Comparison of ENCODE assay signal across 23 cellular contexts in genomic region chr3:57670543-57670942, GRCh38. TPM values are rescaled to one million over a fixed set of nuclear protein-coding genes. Genes with fewer than 3 reads are reported as not detected.
DNase-seq lines count a peak whose midpoint lies in the region; ATAC-seq and TF ChIP-seq lines count a peak whose summit lies in the region.
"Had no signal": no experiment of that assay in that cellular context is flagged by ENCODE, and none has a peak within 500 bp of the region (broad histone marks: within the 10 kb centered on the region; RNA-seq: fewer than 3 reads in every experiment).

No MANE protein-coding gene starts in this region.

- H3K36me3 Mint-ChIP-seq in activated T-cell treated with anti-CD3 and anti-CD28 coated beads, Interleukin-2, amount 50 U/mL, for 72 hours (ENCODE audit: insufficient read depth in 2 of 2) = peaks cover 0 to 3% of the 10 kb centered on the region in 2 donors
- H3K36me3 Mint-ChIP-seq in activated B cell treated with CpG ODN at 0.5 μM for 24 hours (ENCODE audit: low read depth) = peaks cover 32% of the 10 kb centered on the region
- peaks cover 7% of the 10 kb centered on the region for H3K36me3 Mint-ChIP-seq in memory B cell
- peaks cover 20% of the 10 kb centered on the region for H3K36me3 Mint-ChIP-seq in mesothelial cell of epicardium

- POLR2A ChIA-PET in activated B cell treated with CpG ODN at 0.5 μM for 24 hours (lab: Charles Lee) = interaction anchor here (1.2 to 2.5 kb wide), 4 partner anchors 22 to 115 kb away, joined by 5 to 24 read pairs (median 6); partner anchors contain the start of genes ARF4, DENND6A, PDE12 and SLMAP

- no peak for ATAC-seq in activated T-cell treated with anti-CD3 and anti-CD28 coated beads, Interleukin-2, amount 50 U/mL, for 72 hours (replicated peaks in 1 of 2)
- ATAC-seq in activated B cell treated with CpG ODN at 0.5 μM for 24 hours (ENCODE audit: low read depth) (no peak), memory B cell (ENCODE audit: low read depth) (no peak), foreskin keratinocyte (no peak)
- ATAC-seq: A549, psoas muscle had no signal

- H3K4me3 Mint-ChIP-seq in activated T-cell treated with anti-CD3 and anti-CD28 coated beads, Interleukin-2, amount 50 U/mL, for 72 hours = no peak overlapping the region
- H3K4me3 Mint-ChIP-seq in activated B cell treated with CpG ODN at 0.5 μM for 24 hours (no peak overlapping the region), memory B cell (no peak overlapping the region), mesothelial cell of epicardium (no peak overlapping the region)

- no peak for TF ChIP-seq CTCF in activated B cell treated with CpG ODN at 0.5 μM for 24 hours (IDR thresholded peaks at IDR 0.05)
- TF ChIP-seq CTCF in foreskin keratinocyte (conservative IDR thresholded peaks at IDR 0.05) = no peak
- no peak for TF ChIP-seq CTCF in mesothelial cell of epicardium (IDR thresholded peaks at IDR 0.05; ENCODE audit: unreplicated experiment)

- H3K4me1 Mint-ChIP-seq in activated T-cell treated with anti-CD3 and anti-CD28 coated beads, Interleukin-2, amount 50 U/mL, for 72 hours (ENCODE audit: low read depth) = peaks cover 18% of the 10 kb centered on the region
- peaks cover 45% of the 10 kb centered on the region for H3K4me1 Mint-ChIP-seq in activated B cell treated with CpG ODN at 0.5 μM for 24 hours
- H3K4me1 Mint-ChIP-seq in memory B cell = peaks cover 17% of the 10 kb centered on the region
- no peaks in the 10 kb centered on the region for H3K4me1 Mint-ChIP-seq in mesothelial cell of epicardium

- no peak for DNase-seq in activated T-cell treated with anti-CD3 and anti-CD28 coated beads, Interleukin-2, amount 50 U/mL, for 72 hours
- DNase-seq in activated T-cell treated with anti-CD3 and anti-CD28 coated beads for 4 hours (no peak), activated B cell treated with CpG ODN at 0.5 μM for 24 hours (no peak), memory B cell (ENCODE audit: low spot score in 2 of 2) (no peak), foreskin keratinocyte (no peak), SJCRH30 (no peak), mesothelial cell of epicardium (ENCODE audit: low spot score in 2 of 2, unreplicated experiment in 2 of 2) (no peak)
- no peak for DNase-seq in activated naive CD4-positive, alpha-beta T cell (lab: John Stamatoyannopoulos, UW)
- DNase-seq: amygdala; BE2C; Caco-2; colonic mucosa; DMS79 treated with DMSO at 0.1 percent for 48 hours; HCEC 1CT; Kasumi-1; lower lobe of right lung; MV-4-11; NCI-H146; NCI-H510A; NK-92 treated with Interleukin-12 subunit alpha and Interleukin-12 subunit beta, amount 100 ng/mL, for 24 hours; psoas muscle had no signal

- H3K4me1 ChIP-seq in foreskin keratinocyte = no peaks in the 10 kb centered on the region
- H3K4me1 ChIP-seq in SJCRH30 = no peaks in the 10 kb centered on the region
- H3K4me1 ChIP-seq: A549, BE2C, Caco-2, colonic mucosa, lower lobe of right lung, psoas muscle had no signal

- H3K27me3 ChIP-seq in foreskin keratinocyte (no peaks in the 10 kb centered on the region), SJCRH30 (no peaks in the 10 kb centered on the region)
- H3K27me3 ChIP-seq: BE2C, colonic mucosa, transverse colon had no signal

- no peaks in the 10 kb centered on the region for H3K9me3 ChIP-seq in SJCRH30 (replicated peaks)
- H3K9me3 ChIP-seq: A549, BE2C, Caco-2, colonic mucosa, lower lobe of right lung, psoas muscle, transverse colon had no signal

- H3K9me3 Mint-ChIP-seq in activated T-cell treated with anti-CD3 and anti-CD28 coated beads, Interleukin-2, amount 50 U/mL, for 72 hours = no peaks in the 10 kb centered on the region
- H3K9me3 Mint-ChIP-seq in activated B cell treated with CpG ODN at 0.5 μM for 24 hours (peaks cover 2% of the 10 kb centered on the region), memory B cell (peaks cover 1% of the 10 kb centered on the region), mesothelial cell of epicardium (no peaks in the 10 kb centered on the region)

- H3K27ac ChIP-seq in foreskin keratinocyte (no peak overlapping the region), SJCRH30 (no peak overlapping the region)
- H3K27ac ChIP-seq: A549, colonic mucosa, lower lobe of right lung, psoas muscle had no signal

- CTCF ChIA-PET in activated B cell treated with CpG ODN at 0.5 μM for 24 hours (lab: Charles Lee) = interaction anchor here (1.4 kb wide), 1 partner anchor 9 kb away, joined by 3 read pairs; no protein-coding TSS in a partner anchor

- H3K4me3 ChIP-seq in SJCRH30 = no peak overlapping the region
- H3K4me3 ChIP-seq: A549, colonic mucosa, lower lobe of right lung, psoas muscle, transverse colon had no signal

- H3K27me3 Mint-ChIP-seq in activated T-cell treated with anti-CD3 and anti-CD28 coated beads, Interleukin-2, amount 50 U/mL, for 72 hours (ENCODE audit: low read depth) = no peaks in the 10 kb centered on the region
- H3K27me3 Mint-ChIP-seq in activated B cell treated with CpG ODN at 0.5 μM for 24 hours (no peaks in the 10 kb centered on the region), memory B cell (no peaks in the 10 kb centered on the region), mesothelial cell of epicardium (ENCODE audit: low read depth) (no peaks in the 10 kb centered on the region)

- intact Hi-C loops in activated B cell treated with CpG ODN at 0.5 μM for 24 hours (cut with micrococcal nuclease) = loop anchor here (2.0 to 5.0 kb wide), 2 partner anchors 114 to 753 kb away; partner anchors contain the start of gene PDE12

- H3K36me3 ChIP-seq in SJCRH30 = no peaks in the 10 kb centered on the region
- H3K36me3 ChIP-seq: BE2C had no signal

- H3K27ac Mint-ChIP-seq in activated T-cell treated with anti-CD3 and anti-CD28 coated beads, Interleukin-2, amount 50 U/mL, for 72 hours = peak overlapping the region; percentile 64
- H3K27ac Mint-ChIP-seq in activated B cell treated with CpG ODN at 0.5 μM for 24 hours (peak overlapping the region; percentile 89), memory B cell (peak overlapping the region; percentile 93), mesothelial cell of epicardium (no peak overlapping the region)

RNA-seq across cellular contexts. Expression of gene DENND6A, which starts 22.3 kb away (rescaled TPM):
- total RNA-seq in activated T-cell treated with anti-CD3 and anti-CD28 coated beads, Interleukin-2, amount 50 U/mL, for 72 hours = 10 to 100 TPM; 19.1 to 22.5 TPM
- total RNA-seq in activated B cell treated with CpG ODN at 0.5 μM for 24 hours = 21.5 and 25.7 TPM in 2 replicates
- total RNA-seq in foreskin keratinocyte = 20.3 and 25.0 TPM in 2 replicates
- 6.1 and 8.2 TPM in 2 replicates for polyA plus RNA-seq in foreskin keratinocyte
- 18.1 and 19.8 TPM in 2 replicates for total RNA-seq in SJCRH30 (2014; rRNA removed; shearing (Covaris generic))
- total RNA-seq in mesothelial cell of epicardium = 41.8 to 52.0 TPM (median 42.0 TPM) in 3 replicates
